In genomic region chr16:1126044-1126443, GRCh38 we compare ENCODE assay signal across 11 cellular contexts. TPM values are rescaled to one million over a fixed set of nuclear protein-coding genes. Genes with fewer than 3 reads are reported as not detected.
"Had no signal": no experiment of that assay in that cellular context is flagged by ENCODE, and none has a peak within 500 bp of the region (broad histone marks: within the 10 kb centered on the region; RNA-seq: fewer than 3 reads in every experiment).

No MANE protein-coding gene starts in this region.

- H3K27ac Mint-ChIP-seq: IgD-negative memory B cell had no signal

- DNase-seq: Kasumi-1, MM.1S, NCI-H2029, NCI-H2081 treated with DMSO at 0.1 percent for 48 hours, NCI-H345, NCI-H446 treated with DMSO at 0.1 percent for 48 hours, NCI-H510A treated with DMSO at 0.1 percent for 48 hours, Right ventricle myocardium superior, SIG-M5 had no signal

- H3K36me3 Mint-ChIP-seq: IgD-negative memory B cell had no signal

- H3K4me3 Mint-ChIP-seq: IgD-negative memory B cell had no signal

- H3K9me3 Mint-ChIP-seq: IgD-negative memory B cell had no signal

RNA-seq across cellular contexts. Expression of gene CACNA1H, which starts 26.9 kb away (rescaled TPM):
- polyA plus RNA-seq: IgD-negative memory B cell had no signal

RNA-seq across cellular contexts. Expression of gene C1QTNF8, which starts 30.0 kb away (rescaled TPM):
- polyA plus RNA-seq: IgD-negative memory B cell, K562 had no signal

RNA-seq across cellular contexts. Expression of gene SSTR5, which starts 53.5 kb away (rescaled TPM):
- polyA plus RNA-seq: IgD-negative memory B cell, K562 had no signal
